8 cellular contexts compared by ENCODE assay signal in the genomic region with DNA sequence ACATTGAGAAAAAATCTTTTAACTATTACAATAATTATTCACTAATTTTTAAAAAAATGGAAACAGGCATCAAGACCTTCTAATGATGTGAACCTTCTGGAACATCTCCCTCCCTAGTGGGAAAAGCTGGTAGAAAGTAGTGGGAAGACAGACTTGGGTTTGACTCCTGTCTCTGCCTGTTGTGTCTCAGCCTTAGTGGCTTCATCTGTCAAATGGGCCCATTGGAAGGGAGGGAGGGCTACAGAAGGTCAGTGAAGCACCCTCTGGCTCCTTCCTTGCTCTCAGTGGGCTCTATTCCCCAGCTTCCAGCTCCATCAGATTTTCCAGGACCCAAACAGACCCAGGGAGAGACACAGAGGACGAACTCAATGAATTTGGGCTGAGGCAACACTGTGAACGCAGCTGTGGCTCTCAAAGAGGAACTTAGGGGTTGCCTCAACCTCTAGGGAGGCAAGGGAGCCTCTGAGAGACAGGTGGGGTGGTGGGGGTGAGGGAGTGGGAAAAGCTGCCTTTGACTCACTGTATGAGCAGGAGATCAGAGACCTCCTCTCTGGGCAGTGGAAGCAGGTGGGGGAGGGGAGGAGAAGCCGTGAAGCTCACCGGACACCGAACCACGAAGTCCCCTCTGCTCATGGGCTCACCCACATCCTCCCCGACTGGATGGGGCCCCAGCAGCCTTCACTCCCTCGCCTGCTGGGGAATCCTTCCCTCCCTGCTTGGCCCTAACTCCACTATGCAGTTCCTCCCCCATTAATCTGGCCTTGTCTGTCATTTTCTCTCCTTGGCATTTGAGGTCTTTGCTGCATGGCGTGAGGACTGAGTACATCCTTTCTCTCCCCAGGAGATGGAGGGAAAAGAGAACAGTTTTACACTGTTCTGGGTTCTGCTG. TPM values are rescaled to one million over a fixed set of nuclear protein-coding genes. Genes with fewer than 3 reads are reported as not detected.
DNase-seq lines count a peak whose midpoint lies in the region; ATAC-seq and TF ChIP-seq lines count a peak whose summit lies in the region.

No MANE protein-coding gene starts in this region.

- peaks cover 3 to 13% of the 10 kb centered on the region in 2 donors for H3K36me3 Mint-ChIP-seq in CD14-positive monocyte

- H3K4me1 Mint-ChIP-seq in CD14-positive monocyte, result peaks cover 72% of the 10 kb centered on the region

- peak overlapping the region; percentile 86 to 95 (median 91) for H3K27ac Mint-ChIP-seq in CD14-positive monocyte

- TF ChIP-seq EP300 in gastroesophageal sphincter (IDR thresholded peaks at IDR 0.05), result no peak
- TF ChIP-seq EP300 in suprapubic skin (IDR thresholded peaks at IDR 0.05), result no peak

- intact Hi-C loops in CD14-positive monocyte (cut with micrococcal nuclease), result no loop called here

- H3K9me3 Mint-ChIP-seq in CD14-positive monocyte, result peaks cover 0 to 7% (median 0%) of the 10 kb centered on the region in 7 donors

- peaks cover 13% of the 10 kb centered on the region; the same call in 1 of the 2 replicates for H4K20me1 ChIP-seq in OCI-LY3 (ENCODE audit: insufficient read depth, low read length)

- H3K27ac ChIP-seq in OCI-LY3 (ENCODE audit: low read length), result peak overlapping the region; percentile 98
- H3K27ac ChIP-seq in gastroesophageal sphincter, result no peak overlapping the region
- H3K27ac ChIP-seq in brain microvascular endothelial cell, result no peak overlapping the region
- H3K27ac ChIP-seq in suprapubic skin, result no peak overlapping the region

- no peak overlapping the region for H2AFZ ChIP-seq in OCI-LY3 (ENCODE audit: low read depth, low read length)

- peaks cover 87% of the 10 kb centered on the region for H3K4me1 ChIP-seq in OCI-LY3 (ENCODE audit: low read length)
- no peaks in the 10 kb centered on the region for H3K4me1 ChIP-seq in gastroesophageal sphincter
- peaks cover 16% of the 10 kb centered on the region for H3K4me1 ChIP-seq in suprapubic skin

- H3K4me2 ChIP-seq in OCI-LY3 (ENCODE audit: low read length), result peak overlapping the region; percentile 87

- ATAC-seq in GM19467 (IDR thresholded peaks at IDR 0.05; ENCODE audit: unreplicated experiment), result peak; percentile 34
- peak; percentile 58 for ATAC-seq in gastroesophageal sphincter
- ATAC-seq in HG03439 (IDR thresholded peaks at IDR 0.05; ENCODE audit: unreplicated experiment), result no peak

- H3K27me3 ChIP-seq in OCI-LY3 (ENCODE audit: low read depth, low read length) (no peaks in the 10 kb centered on the region), gastroesophageal sphincter (peaks cover 49% of the 10 kb centered on the region), brain microvascular endothelial cell (replicated peaks) (peaks cover 15% of the 10 kb centered on the region), suprapubic skin (peaks cover 5% of the 10 kb centered on the region)

- peak overlapping the region; percentile 88 for H3K4me3 ChIP-seq in OCI-LY3 (ENCODE audit: low read length)
- no peak overlapping the region for H3K4me3 ChIP-seq in gastroesophageal sphincter
- H3K4me3 ChIP-seq in brain microvascular endothelial cell (ENCODE audit: low read depth, low read length), result no peak overlapping the region
- no peak overlapping the region for H3K4me3 ChIP-seq in suprapubic skin

- peak overlapping the region; percentile 57 to 81 for H3K4me3 Mint-ChIP-seq in CD14-positive monocyte

- DNase-seq in CD14-positive monocyte (ENCODE audit: low spot score), result peak; percentile 75
- DNase-seq in brain microvascular endothelial cell, result no peak
- DNase-seq in suprapubic skin (ENCODE audit: low spot score in 2 of 2), result no peak
- DNase-seq in NCI-H2196 (lab: John Stamatoyannopoulos, UW; ENCODE audit: unreplicated experiment), result no peak

- H3K36me3 ChIP-seq in OCI-LY3 (replicated peaks; ENCODE audit: low read depth, low read length) (peaks cover 24% of the 10 kb centered on the region), gastroesophageal sphincter (no peaks in the 10 kb centered on the region), brain microvascular endothelial cell (replicated peaks) (no peaks in the 10 kb centered on the region), suprapubic skin (no peaks in the 10 kb centered on the region)

- H3K9ac ChIP-seq in OCI-LY3 (ENCODE audit: low read length), result peak overlapping the region; percentile 92

- TF ChIP-seq CTCF in CD14-positive monocyte (IDR thresholded peaks at IDR 0.05) (no peak), OCI-LY3 (IDR thresholded peaks at IDR 0.05; ENCODE audit: low read depth, low read length) (no peak), gastroesophageal sphincter (IDR thresholded peaks at IDR 0.05) (no peak), brain microvascular endothelial cell (IDR thresholded peaks at IDR 0.05; ENCODE audit: low read depth, low read length, missing control alignments) (no peak), suprapubic skin (IDR thresholded peaks at IDR 0.05) (no peak)

- in situ Hi-C loops in brain microvascular endothelial cell (cut with HindIII; ENCODE audit: low pct_ligation_motif_present, low sequenced_read_pairs), result no loop called here

- peaks cover 100% of the 10 kb centered on the region for H3K79me2 ChIP-seq in OCI-LY3 (ENCODE audit: low read length)

- peaks cover 7 to 12% (median 11%) of the 10 kb centered on the region in 3 donors for H3K27me3 Mint-ChIP-seq in CD14-positive monocyte (ENCODE audit: low read depth in 3 of 3)

- TF ChIP-seq POLR2A in gastroesophageal sphincter (IDR thresholded peaks at IDR 0.05) (no peak), suprapubic skin (IDR thresholded peaks at IDR 0.05) (no peak)

- WGBS in gastroesophageal sphincter (ENCODE audit: low coverage in 1 of 2), 2 donors, result 13% methylated on average over 2 of the region's 9 CpGs; no CpG with 5 or more reads in 1 of the 2 donors
- 53% methylated on average over 9 of the region's 9 CpGs for WGBS in suprapubic skin

- H3K9me3 ChIP-seq in OCI-LY3 (ENCODE audit: insufficient read depth, low read length) (no peaks in the 10 kb centered on the region; the same call in 1 of the 2 replicates), gastroesophageal sphincter (no peaks in the 10 kb centered on the region), suprapubic skin (no peaks in the 10 kb centered on the region)

RNA-seq across cellular contexts. Expression of gene CNR2, which starts 4.5 kb away (rescaled TPM):
- under 1 TPM; 0.03 to 0.12 TPM for polyA plus RNA-seq in CD14-positive monocyte
- not detected for total RNA-seq in gastroesophageal sphincter
- not detected for total RNA-seq in suprapubic skin

RNA-seq across cellular contexts. Expression of gene FUCA1, which starts 40.6 kb away (rescaled TPM):
- 10 to 100 TPM; 96.6 to 97.7 TPM for polyA plus RNA-seq in CD14-positive monocyte
- 10 to 100 TPM; 20.3 to 44.4 (median 23.5) TPM for total RNA-seq in gastroesophageal sphincter
- total RNA-seq in suprapubic skin, result 10 to 100 TPM; 11.8 to 17.6 (median 13.8) TPM

RNA-seq across cellular contexts. Expression of gene PNRC2, which starts 50.9 kb away (rescaled TPM):
- 10 to 100 TPM; 71.7 to 89.7 TPM for polyA plus RNA-seq in CD14-positive monocyte
- 100 to 1,000 TPM; 136 to 246 (median 207) TPM for total RNA-seq in gastroesophageal sphincter
- total RNA-seq in suprapubic skin, result 100 to 1,000 TPM in 1 of 4 donors, 10 to 100 TPM in 3; 80.4 to 101 (median 87.9) TPM
